Comparison of ENCODE assay signal across 8 cellular contexts in genomic region chr6:113857565-113858066, GRCh38. TPM values are rescaled to one million over a fixed set of nuclear protein-coding genes. Genes with fewer than 3 reads are reported as not detected.
DNase-seq lines count a peak whose midpoint lies in the region; ATAC-seq and TF ChIP-seq lines count a peak whose summit lies in the region.

No MANE protein-coding gene starts in this region.

- H3K27ac ChIP-seq in SK-N-SH (ENCODE audit: low read depth in 2 of 2, low read length in 1 of 2) = peak overlapping the region; percentile 99
- H3K27ac ChIP-seq in RWPE2 (ENCODE audit: poor library complexity, severe bottlenecking) = peak overlapping the region; percentile 94
- H3K27ac ChIP-seq in esophagus squamous epithelium = peak overlapping the region; percentile 94 to 97 (median 95)

- peaks cover 2 to 22% of the 10 kb centered on the region in 2 experiments; a peak in 3 of 4 replicates for H3K4me1 ChIP-seq in SK-N-SH (ENCODE audit: control insufficient read depth in 1 of 2, insufficient read depth in 2 of 2, low read depth in 1 of 2, low read length in 1 of 2)
- peaks cover 7% of the 10 kb centered on the region for H3K4me1 ChIP-seq in RWPE2 (ENCODE audit: insufficient read depth, poor library complexity, severe bottlenecking)
- peaks cover 0 to 51% (median 5%) of the 10 kb centered on the region in 3 donors for H3K4me1 ChIP-seq in esophagus squamous epithelium

- CTCF ChIA-PET in SK-N-SH (lab: Yijun Ruan, JAX) = interaction anchor here (1.0 to 2.6 kb wide), 17 partner anchors 27 to 1078 kb away, joined by 3 to 24 read pairs (median 6); no protein-coding TSS in a partner anchor

- H3K79me2 ChIP-seq in SK-N-SH (ENCODE audit: insufficient read depth) = peaks cover 72% of the 10 kb centered on the region

- POLR2A ChIA-PET in SK-N-SH (lab: Yijun Ruan, JAX) = interaction anchor here (1.6 to 2.0 kb wide), 2 partner anchors 246 to 498 kb away, joined by 7 to 8 read pairs; no protein-coding TSS in a partner anchor

- no peak overlapping the region; the same call in 1 of the 2 replicates for H2AFZ ChIP-seq in SK-N-SH (ENCODE audit: low read depth)

- H3F3A ChIP-seq in SK-N-SH (replicated peaks; ENCODE audit: insufficient read depth) = peaks cover 49% of the 10 kb centered on the region

- H3K4me3 ChIP-seq in SK-N-SH (ENCODE audit: low read depth in 2 of 2, low read length in 1 of 2) (peak overlapping the region; percentile 99 to 100), RWPE2 (ENCODE audit: severe bottlenecking) (peak overlapping the region; percentile 77), esophagus squamous epithelium (peak overlapping the region; percentile 55 to 80 (median 64))

- TF ChIP-seq RAD21 in SK-N-SH (IDR thresholded peaks at IDR 0.05; ENCODE audit: low read length) = no peak

- TF ChIP-seq CTCF in SK-N-SH (IDR thresholded peaks at IDR 0.05) (no peak), RWPE2 (IDR thresholded peaks at IDR 0.05; ENCODE audit: poor library complexity, severe bottlenecking) (no peak), esophagus squamous epithelium (IDR thresholded peaks at IDR 0.05) (no peak)

- peaks cover 27% of the 10 kb centered on the region for H4K20me1 ChIP-seq in SK-N-SH (ENCODE audit: insufficient read depth)

- ATAC-seq in SK-N-SH treated with all-trans-retinoic acid at 6 μM for 48 hours (no peak), RWPE2 (ENCODE audit: low read depth) (no peak), left lobe of liver (no peak)

- H3K36me3 ChIP-seq in SK-N-SH (replicated peaks in 1 of 2; ENCODE audit: control insufficient read depth in 1 of 2, insufficient read depth in 2 of 2, low read length in 1 of 2) = peaks cover 24 to 29% of the 10 kb centered on the region in 2 experiments
- peaks cover 15% of the 10 kb centered on the region for H3K36me3 ChIP-seq in RWPE2 (ENCODE audit: low read depth)
- peaks cover 0 to 7% (median 0%) of the 10 kb centered on the region in 3 donors for H3K36me3 ChIP-seq in esophagus squamous epithelium

- no peak for TF ChIP-seq POLR2A in esophagus squamous epithelium (IDR thresholded peaks at IDR 0.05)

- no peaks in the 10 kb centered on the region for H3K9me3 ChIP-seq in SK-N-SH
- no peaks in the 10 kb centered on the region for H3K9me3 ChIP-seq in RWPE2 (ENCODE audit: severe bottlenecking)
- H3K9me3 ChIP-seq in esophagus squamous epithelium = no peaks in the 10 kb centered on the region

- DNase-seq in SK-N-SH = peak; percentile 60
- no peak for DNase-seq in RWPE2 (ENCODE audit: low spot score)
- DNase-seq in esophagus squamous epithelium (lab: John Stamatoyannopoulos, UW) = no peak
- DNase-seq in nucleus accumbens (lab: John Stamatoyannopoulos, UW) = peak in 33 of 56 donors; percentile 5 to 73 (median 47)
- no peak for DNase-seq in NCI-H1436 (lab: John Stamatoyannopoulos, UW)
- no peak for DNase-seq in left lobe of liver (ENCODE audit: low spot score)
- no peak for DNase-seq in central memory CD4-positive, alpha-beta T cell

- no peaks in the 10 kb centered on the region for H3K27me3 ChIP-seq in SK-N-SH (ENCODE audit: insufficient read depth)
- no peaks in the 10 kb centered on the region for H3K27me3 ChIP-seq in RWPE2 (ENCODE audit: insufficient read depth, poor library complexity, severe bottlenecking)
- peaks cover 0 to 6% (median 0%) of the 10 kb centered on the region in 4 donors for H3K27me3 ChIP-seq in esophagus squamous epithelium

- WGBS in SK-N-SH (ENCODE audit: low lambda C conversion rate) = under 1% methylated on average over 24 of the region's 25 CpGs
- WGBS in esophagus squamous epithelium, 2 donors = 0 to 1% methylated on average over 10 to 22 of the region's 25 CpGs

- peak overlapping the region; percentile 100 for H3K9ac ChIP-seq in SK-N-SH

- H3K4me2 ChIP-seq in SK-N-SH = peak overlapping the region; percentile 91

- intact Hi-C loops in esophagus squamous epithelium (cut with DNase I) = loop anchor here (10.0 kb wide), 1 partner anchor 223 kb away; no protein-coding TSS in a partner anchor

- no peak for TF ChIP-seq EP300 in SK-N-SH (IDR thresholded peaks at IDR 0.05; ENCODE audit: borderline replicate concordance in 1 of 2, low read depth in 1 of 2, low read length in 1 of 2)

- H3K9me2 ChIP-seq in SK-N-SH = no peaks in the 10 kb centered on the region

TF ChIP-seq in SK-N-SH, 30 proteins besides CTCF, POLR2A, EP300 and RAD21:
- TF ChIP-seq TAF1 (IDR thresholded peaks at IDR 0.05; ENCODE audit: borderline replicate concordance, low read depth, low read length) (no peak), ZBTB33 (IDR thresholded peaks at IDR 0.05; ENCODE audit: borderline replicate concordance, low read depth) (0 out of 2 replicates have a peak, but pooled peaks have one; percentile 1), YY1 (IDR thresholded peaks at IDR 0.05; ENCODE audit: low read depth) (peak; percentile 41; the same call in 1 of the 2 replicates), POLR2AphosphoS5 (IDR thresholded peaks at IDR 0.05; ENCODE audit: low read depth, low read length) (no peak; the same call in 1 of the 2 replicates)

TF ChIP-seq in SK-N-SH treated with all-trans-retinoic acid at 6 μM for 48 hours, 23 proteins besides CTCF, POLR2A, EP300 and RAD21:
- no peak for TF ChIP-seq CREB5 (CRISPR knock-in tag; IDR thresholded peaks at IDR 0.05; ENCODE audit: low read depth)
- TF ChIP-seq ISL1 (CRISPR knock-in tag; IDR thresholded peaks at IDR 0.05) = no peak
- no peak for TF ChIP-seq TOX (CRISPR knock-in tag; IDR thresholded peaks at IDR 0.05; ENCODE audit: borderline replicate concordance)
- no peak for TF ChIP-seq ZFP30 (CRISPR knock-in tag; IDR thresholded peaks at IDR 0.05)
TF ChIP-seq in SK-N-SH treated with all-trans-retinoic acid at 6 μM for 48 hours: peak in this region for 0.

RNA-seq across cellular contexts. Expression of gene MARCKS, which starts 0.5 kb away (rescaled TPM):
- 54.4 and 61.4 TPM in 2 replicates for polyA plus RNA-seq in SK-N-SH (2012; rRNA removed)
- 60.1 and 82.6 TPM in 2 replicates for polyA plus RNA-seq in SK-N-SH (2012; cell fraction: cytosol; rRNA removed)
- 47.3 and 49.0 TPM in 2 replicates for polyA plus RNA-seq in SK-N-SH (2012; cell fraction: nucleus; rRNA removed)
- total RNA-seq in esophagus squamous epithelium (10 to 100 TPM; 51.5 to 91.3 (median 56.8) TPM), left lobe of liver (8.1 TPM)

Comparison
In these comparisons a context has a peak if more than half of its experiments do, and no peak if none do; other contexts are left out.
1. DNase-seq: peak in SK-N-SH (single experiment) and nucleus accumbens (33 of 56); none in RWPE2 (single experiment), esophagus squamous epithelium (single experiment), NCI-H1436 (single experiment), left lobe of liver (single experiment) and central memory CD4-positive, alpha-beta T cell (single experiment).
2. Peak in every context shown above with its lines, with median percentiles within 50 percentile points of each other: H3K27ac ChIP-seq and H3K4me3 ChIP-seq.